In the genomic region with DNA sequence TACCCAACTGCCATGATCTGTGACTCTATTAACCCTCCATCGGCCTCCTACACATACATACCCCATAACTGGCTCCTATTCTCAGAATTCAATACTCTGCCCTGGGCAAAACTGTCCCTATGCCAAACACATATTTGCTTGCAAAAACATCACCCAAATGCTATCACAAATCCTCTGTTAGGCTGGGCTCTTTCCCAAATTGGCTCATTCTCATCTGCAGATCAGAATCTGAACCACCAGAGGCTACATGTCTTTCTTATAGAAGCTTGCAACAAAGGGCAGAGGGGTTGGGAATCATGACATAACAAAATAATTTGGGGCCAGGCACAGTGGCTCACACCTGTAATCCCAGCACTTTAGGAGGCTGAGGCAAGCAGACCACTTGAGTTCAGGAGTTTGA, we compare ENCODE assay signal across 16 cellular contexts. TPM values are rescaled to one million over a fixed set of nuclear protein-coding genes. Genes with fewer than 3 reads are reported as not detected.
DNase-seq lines count a peak whose midpoint lies in the region; TF ChIP-seq lines count a peak whose summit lies in the region.
"Had no signal": no experiment of that assay in that cellular context is flagged by ENCODE, and none has a peak within 500 bp of the region (broad histone marks: within the 10 kb centered on the region; RNA-seq: fewer than 3 reads in every experiment).

No MANE protein-coding gene starts in this region.

- H3K27ac ChIP-seq in osteoblast (ENCODE audit: low read depth, low read length) (no peak overlapping the region), hepatocyte (no peak overlapping the region)
- H3K27ac ChIP-seq: KMS-11 had no signal

- no peaks in the 10 kb centered on the region for H3K4me1 ChIP-seq in osteoblast (ENCODE audit: insufficient read depth, low read length)
- H3K4me1 ChIP-seq in hepatocyte (ENCODE audit: insufficient read depth) = no peaks in the 10 kb centered on the region

- H4K20me1 ChIP-seq in osteoblast (ENCODE audit: insufficient read depth, low read length) (no peaks in the 10 kb centered on the region), hepatocyte (ENCODE audit: insufficient read depth, poor library complexity, severe bottlenecking) (no peaks in the 10 kb centered on the region)

- no peak overlapping the region for H3K4me3 ChIP-seq in LNCaP clone FGC (ENCODE audit: low read depth, low read length)
- no peak overlapping the region for H3K4me3 ChIP-seq in osteoblast (ENCODE audit: insufficient read depth, low read length)
- H3K4me3 ChIP-seq in hepatocyte = no peak overlapping the region

- H2AFZ ChIP-seq in osteoblast (ENCODE audit: low read length) (no peak overlapping the region), hepatocyte (no peak overlapping the region)

- H3K4me2 ChIP-seq in osteoblast (ENCODE audit: insufficient read depth, low read length) (no peak overlapping the region), hepatocyte (no peak overlapping the region)
- H3K4me2 ChIP-seq: KMS-11 had no signal

- WGBS in hepatocyte (ENCODE audit: low lambda C conversion rate, missing lambda C conversion rate) = 90% methylated on average over 1 of the region's 1 CpG

- H3K27me3 ChIP-seq in osteoblast (ENCODE audit: insufficient read depth, low read length) (no peaks in the 10 kb centered on the region), hepatocyte (no peaks in the 10 kb centered on the region)

- in situ Hi-C loops in G401 (cut with HindIII; ENCODE audit: low sequenced_read_pairs) = no loop called here

- DNase-seq in G401 (ENCODE audit: low spot score) = peak; percentile 23
- peak; percentile 58 for DNase-seq in LNCaP clone FGC (ENCODE audit: low read depth)
- peak; percentile 68 for DNase-seq in dedifferentiated amniotic fluid mesenchymal stem cell (ENCODE audit: extremely low spot score)
- peak; percentile 58 for DNase-seq in osteoblast (ENCODE audit: insufficient read length, low spot score, missing footprints)
- DNase-seq in hepatocyte (ENCODE audit: low spot score) = no peak
- no peak for DNase-seq in COLO829 (ENCODE audit: low spot score)
- no peak for DNase-seq in cerebellum (ENCODE audit: low spot score)
- DNase-seq: CD4-positive, alpha-beta memory T cell; MM.1S; NCI-H1092 treated with DMSO at 0.1 percent for 48 hours; NCI-H1694; NCI-H2107; NCI-H226; NCI-H526 treated with DMSO at 0.1 percent for 48 hours; T-helper 1 cell had no signal

- H3K79me2 ChIP-seq in osteoblast (ENCODE audit: insufficient read depth, low read length) = no peaks in the 10 kb centered on the region
- no peaks in the 10 kb centered on the region for H3K79me2 ChIP-seq in hepatocyte

- no peak for TF ChIP-seq CTCF in LNCaP clone FGC (IDR thresholded peaks at IDR 0.05; ENCODE audit: control insufficient read depth, extremely low read depth, insufficient read depth)
- TF ChIP-seq CTCF in osteoblast (IDR thresholded peaks at IDR 0.05; ENCODE audit: extremely low read depth, low read depth, low read length) = no peak
- TF ChIP-seq CTCF in hepatocyte (IDR thresholded peaks at IDR 0.05; ENCODE audit: poor library complexity) = no peak

- H3K9me3 ChIP-seq in osteoblast (ENCODE audit: low read depth, low read length) = no peaks in the 10 kb centered on the region
- no peaks in the 10 kb centered on the region for H3K9me3 ChIP-seq in hepatocyte (ENCODE audit: low read depth)

- no peaks in the 10 kb centered on the region for H3K9me2 ChIP-seq in hepatocyte (replicated peaks; ENCODE audit: insufficient read depth)

- H3K36me3 ChIP-seq in osteoblast (ENCODE audit: insufficient read depth, low read length) (no peaks in the 10 kb centered on the region), hepatocyte (replicated peaks; ENCODE audit: insufficient read depth, low read depth) (no peaks in the 10 kb centered on the region)

RNA-seq across cellular contexts. Expression of gene GOLM2, which starts 45.4 kb away (rescaled TPM):
- total RNA-seq in G401 (2014; rRNA removed; shearing (Covaris generic)) = 41.5 and 59.2 TPM in 2 replicates
- total RNA-seq in osteoblast (170 and 193 TPM in 2 replicates), hepatocyte (115 and 128 TPM in 2 replicates), cerebellum (105 TPM)
- 58.6 and 75.7 TPM in 2 replicates for polyA plus RNA-seq in hepatocyte

RNA-seq across cellular contexts. Expression of gene FRMD5, which starts 48.1 kb away (rescaled TPM):
- total RNA-seq in G401 (2014; rRNA removed; shearing (Covaris generic)) = not detected in 2 replicates
- 3.3 and 3.5 TPM in 2 replicates for total RNA-seq in osteoblast
- total RNA-seq in hepatocyte = 3.3 and 3.8 TPM in 2 replicates
- 0.51 and 1.1 TPM in 2 replicates for polyA plus RNA-seq in hepatocyte
- total RNA-seq in cerebellum = 27.9 TPM

Comparison
In these comparisons a context has a peak if more than half of its experiments do, and no peak if none do; other contexts are left out.
1. DNase-seq: peak in G401 (single experiment), LNCaP clone FGC (single experiment), dedifferentiated amniotic fluid mesenchymal stem cell (single experiment) and osteoblast (single experiment); none in hepatocyte (single experiment), COLO829 (single experiment) and cerebellum (single experiment).